In genomic region chr5:78506296-78507049, GRCh38 we compare ENCODE assay signal across 15 cellular contexts.
A peak's percentile ranks its signal among the peaks of the same experiment; 100 is the strongest.
DNase-seq lines count a peak whose midpoint lies in the region; ATAC-seq, FAIRE-seq and TF ChIP-seq lines count a peak whose summit lies in the region.
"Had no signal": no experiment of that assay in that cellular context is flagged by ENCODE, and none has a peak within 500 bp of the region (broad histone marks: within the 10 kb centered on the region; RNA-seq: fewer than 3 reads in every experiment).

No MANE protein-coding gene starts in this region.

- TF ChIP-seq CTCF in Caco-2 (IDR thresholded peaks at IDR 0.05; ENCODE audit: insufficient read depth in 1 of 2, low read depth in 1 of 2, low read length in 1 of 2, severe bottlenecking in 1 of 2, unreplicated experiment in 1 of 2) (no peak), K562 (IDR thresholded peaks at IDR 0.05 in 2 of 3, conservative IDR thresholded peaks at IDR 0.05 in 1 of 3; ENCODE audit: insufficient read depth in 2 of 3, low read depth in 1 of 3, low read length in 3 of 3) (no peak), sigmoid colon (IDR thresholded peaks at IDR 0.05) (no peak)
- TF ChIP-seq CTCF in activated CD8-positive, alpha-beta T cell treated with anti-CD3 and anti-CD28 coated beads for 36 hours (IDR thresholded peaks at IDR 0.05): no peak

- peaks cover 36% of the 10 kb centered on the region for H3K79me2 ChIP-seq in K562 (ENCODE audit: control insufficient read depth, insufficient read depth, low read length)

- H3K4me3 ChIP-seq in Caco-2 (ENCODE audit: low read depth, low read length) (no peak overlapping the region), K562 (no peak overlapping the region), sigmoid colon (peak overlapping the region in 1 of 4 donors; percentile 51)
- H3K4me3 ChIP-seq in CD8-positive, alpha-beta memory T cell (ENCODE audit: low read length): no peak overlapping the region
- H3K4me3 ChIP-seq: SJSA1, spleen had no signal

- POLR2A ChIA-PET in Caco-2 (lab: Charles Lee) (no interaction called here), K562 (lab: Yijun Ruan, JAX) (interaction anchor here (1.0 to 1.7 kb wide), 2 partner anchors 10 to 19 kb away, joined by 3 to 4 read pairs; no protein-coding TSS in a partner anchor)
- POLR2A ChIA-PET in CD8-positive, alpha-beta memory T cell (lab: Charles Lee): no interaction called here
- POLR2A ChIA-PET in activated CD8-positive, alpha-beta T cell treated with anti-CD3 and anti-CD28 coated beads for 36 hours (lab: Charles Lee): interaction anchor here (1.6 kb wide), 1 partner anchor 11 kb away, joined by 3 read pairs; no protein-coding TSS in a partner anchor

- WGBS in K562 (ENCODE audit: insufficient coverage, low coverage, missing lambda C conversion rate): 76% methylated on average over 2 of the region's 2 CpGs
- 77 to 83% methylated on average over 2 of the region's 2 CpGs for WGBS in sigmoid colon, 2 donors

- peaks cover 38% of the 10 kb centered on the region for H3K4me1 Mint-ChIP-seq in Caco-2 (ENCODE audit: low read depth, unreplicated experiment)
- H3K4me1 Mint-ChIP-seq in CD8-positive, alpha-beta memory T cell: peaks cover 9 to 18% (median 11%) of the 10 kb centered on the region in 3 donors
- peaks cover 10% of the 10 kb centered on the region for H3K4me1 Mint-ChIP-seq in activated CD8-positive, alpha-beta T cell treated with anti-CD3 and anti-CD28 coated beads for 36 hours (ENCODE audit: low read depth)

- H3K4me3 Mint-ChIP-seq in Caco-2 (ENCODE audit: unreplicated experiment): no peak overlapping the region
- H3K4me3 Mint-ChIP-seq in CD8-positive, alpha-beta memory T cell: no peak overlapping the region
- no peak overlapping the region for H3K4me3 Mint-ChIP-seq in activated CD8-positive, alpha-beta T cell treated with anti-CD3 and anti-CD28 coated beads for 36 hours

- no peaks in the 10 kb centered on the region for H3K27me3 ChIP-seq in Caco-2 (replicated peaks; ENCODE audit: control insufficient read depth, insufficient read depth, low read length)
- H3K27me3 ChIP-seq in K562 (ENCODE audit: control insufficient read depth in 2 of 2, insufficient read depth in 2 of 2, low read length in 2 of 2): no peaks in the 10 kb centered on the region
- H3K27me3 ChIP-seq in sigmoid colon: no peaks in the 10 kb centered on the region
- peaks cover 18% of the 10 kb centered on the region for H3K27me3 ChIP-seq in CD8-positive, alpha-beta memory T cell (ENCODE audit: insufficient read depth, low read length, poor library complexity, severe bottlenecking)
- H3K27me3 ChIP-seq: SJSA1 had no signal

- peaks cover 56% of the 10 kb centered on the region for H3K4me1 ChIP-seq in Caco-2
- H3K4me1 ChIP-seq in K562 (replicated peaks in 1 of 2; ENCODE audit: control insufficient read depth in 2 of 2, insufficient read depth in 2 of 2, low read length in 2 of 2): peaks cover 19 to 41% of the 10 kb centered on the region in 2 experiments
- H3K4me1 ChIP-seq in sigmoid colon: peaks cover 0 to 94% (median 82%) of the 10 kb centered on the region in 4 donors
- peaks cover 8% of the 10 kb centered on the region for H3K4me1 ChIP-seq in CD8-positive, alpha-beta memory T cell (ENCODE audit: insufficient read depth, low read length)

- peaks cover 38% of the 10 kb centered on the region for H3K36me3 Mint-ChIP-seq in Caco-2 (ENCODE audit: insufficient read depth, unreplicated experiment)
- H3K36me3 Mint-ChIP-seq in CD8-positive, alpha-beta memory T cell: peaks cover 0 to 2% (median 0%) of the 10 kb centered on the region in 3 donors
- no peaks in the 10 kb centered on the region for H3K36me3 Mint-ChIP-seq in activated CD8-positive, alpha-beta T cell treated with anti-CD3 and anti-CD28 coated beads for 36 hours (ENCODE audit: low read depth)

- H3K36me3 ChIP-seq in Caco-2 (ENCODE audit: control insufficient read depth, insufficient read depth, low read length): no peaks in the 10 kb centered on the region; the same call in 1 of the 2 replicates
- H3K36me3 ChIP-seq in K562 (ENCODE audit: control insufficient read depth, insufficient read depth, low read length): no peaks in the 10 kb centered on the region
- no peaks in the 10 kb centered on the region for H3K36me3 ChIP-seq in sigmoid colon
- H3K36me3 ChIP-seq in CD8-positive, alpha-beta memory T cell (ENCODE audit: insufficient read depth, low read length): no peaks in the 10 kb centered on the region
- H3K36me3 ChIP-seq: SJSA1, spleen had no signal

- TF ChIP-seq EP300 in K562 (IDR thresholded peaks at IDR 0.05; ENCODE audit: low read length): no peak
- TF ChIP-seq EP300 in sigmoid colon (IDR thresholded peaks at IDR 0.05): no peak

- TF ChIP-seq POLR2A in K562 (conservative IDR thresholded peaks at IDR 0.05): no peak
- TF ChIP-seq POLR2A in sigmoid colon (IDR thresholded peaks at IDR 0.05): no peak

- H3K9me3 Mint-ChIP-seq in Caco-2 (ENCODE audit: unreplicated experiment): no peaks in the 10 kb centered on the region
- H3K9me3 Mint-ChIP-seq in CD8-positive, alpha-beta memory T cell: no peaks in the 10 kb centered on the region
- H3K9me3 Mint-ChIP-seq in activated CD8-positive, alpha-beta T cell treated with anti-CD3 and anti-CD28 coated beads for 36 hours: no peaks in the 10 kb centered on the region

- no peak overlapping the region for H3K9ac ChIP-seq in K562 (ENCODE audit: insufficient read depth in 1 of 2, low read depth in 2 of 2, low read length in 2 of 2)

- H3K9me1 ChIP-seq in K562 (ENCODE audit: control insufficient read depth, insufficient read depth, low read length): no peaks in the 10 kb centered on the region

- no peak for TF ChIP-seq RAD21 in K562 (CRISPR knock-in tag; conservative IDR thresholded peaks at IDR 0.05 in 1 of 2, IDR thresholded peaks at IDR 0.05 in 1 of 2)

- no peaks in the 10 kb centered on the region for H4K20me1 ChIP-seq in K562 (replicated peaks; ENCODE audit: control insufficient read depth, insufficient read depth, low read length)

- intact Hi-C loops in Caco-2 (cut with micrococcal nuclease; ENCODE audit: unreplicated experiment) (no loop called here), K562 (cut with micrococcal nuclease) (no loop called here), head of caudate nucleus (cut with DNase I) (no loop called here), sigmoid colon (cut with DNase I) (loop anchor here (10.0 kb wide), 1 partner anchor 212 kb away; the partner anchor contains the start of gene AP3B1)
- intact Hi-C loops in activated CD8-positive, alpha-beta T cell treated with anti-CD3 and anti-CD28 coated beads for 36 hours (cut with micrococcal nuclease): no loop called here

- ATAC-seq in K562 (no peak), GM19397 (IDR thresholded peaks at IDR 0.05; ENCODE audit: unreplicated experiment) (no peak)
- no peak for ATAC-seq in activated CD8-positive, alpha-beta T cell treated with anti-CD3 and anti-CD28 coated beads for 36 hours

- BruUV-seq in Caco-2 (replicated peaks; lab: Mats Ljungman, UMichigan) (no TSS peak), K562 (replicated peaks; lab: Mats Ljungman, UMichigan) (no TSS peak)

- in situ Hi-C loops in K562 (cut with MboI): loop anchor here (25.0 kb wide), 1 partner anchor 1906 kb away; the partner anchor contains the start of gene ZFYVE16

- H3K9me3 ChIP-seq in Caco-2: no peaks in the 10 kb centered on the region
- no peaks in the 10 kb centered on the region for H3K9me3 ChIP-seq in K562 (replicated peaks; ENCODE audit: control insufficient read depth, insufficient read depth, low read depth, low read length)
- no peaks in the 10 kb centered on the region for H3K9me3 ChIP-seq in sigmoid colon
- no peaks in the 10 kb centered on the region for H3K9me3 ChIP-seq in CD8-positive, alpha-beta memory T cell (ENCODE audit: low read length)
- H3K9me3 ChIP-seq: SJSA1, spleen had no signal

- no peak for DNase-seq in Caco-2
- DNase-seq in K562 (ENCODE audit: extremely low read depth in 1 of 4, low spot score in 3 of 4): no peak
- DNase-seq in head of caudate nucleus: peak in 30 of 42 donors; percentile 26 to 80 (median 50)
- DNase-seq in sigmoid colon: no peak
- DNase-seq in DMS79 (lab: John Stamatoyannopoulos, UW): no peak
- DNase-seq in CD8-positive, alpha-beta memory T cell: no peak
- no peak for DNase-seq in activated CD8-positive, alpha-beta T cell treated with anti-CD3 and anti-CD28 coated beads for 36 hours
- DNase-seq: activated gamma-delta T cell; NCI-H2081 treated with DMSO at 0.1 percent for 48 hours; NK-92 treated with Interleukin-12 subunit alpha and Interleukin-12 subunit beta, amount 100 ng/mL, for 24 hours; spleen had no signal

- no peak for FAIRE-seq in K562 (lab: Jason Lieb, UNC)
- FAIRE-seq: bronchial epithelial cell, endothelial cell of umbilical vein had no signal

- no peak overlapping the region for H3K4me2 ChIP-seq in K562 (ENCODE audit: insufficient read depth, low read length)

- H3K27ac Mint-ChIP-seq in Caco-2 (ENCODE audit: unreplicated experiment): peak overlapping the region; percentile 63
- H3K27ac Mint-ChIP-seq in CD8-positive, alpha-beta memory T cell: no peak overlapping the region
- H3K27ac Mint-ChIP-seq in activated CD8-positive, alpha-beta T cell treated with anti-CD3 and anti-CD28 coated beads for 36 hours: no peak overlapping the region

- no peaks in the 10 kb centered on the region for H3K27me3 Mint-ChIP-seq in Caco-2 (ENCODE audit: insufficient read depth, unreplicated experiment)
- H3K27me3 Mint-ChIP-seq in CD8-positive, alpha-beta memory T cell: peaks cover 14 to 85% of the 10 kb centered on the region in 2 donors
- peaks cover 47% of the 10 kb centered on the region for H3K27me3 Mint-ChIP-seq in activated CD8-positive, alpha-beta T cell treated with anti-CD3 and anti-CD28 coated beads for 36 hours

- CTCF ChIA-PET in Caco-2 (lab: Charles Lee) (no interaction called here), K562 (lab: Yijun Ruan, JAX; ENCODE audit: low intra/inter-chr PET ratio) (no interaction called here)
- CTCF ChIA-PET in CD8-positive, alpha-beta memory T cell (lab: Charles Lee): no interaction called here
- CTCF ChIA-PET in activated CD8-positive, alpha-beta T cell treated with anti-CD3 and anti-CD28 coated beads for 36 hours (lab: Charles Lee): no interaction called here

- H3K27ac ChIP-seq in K562 (ENCODE audit: extremely low read depth, low read depth, low read length): no peak overlapping the region
- H3K27ac ChIP-seq in sigmoid colon: peak overlapping the region; percentile 79 to 84 (median 83)
- H3K27ac ChIP-seq in CD8-positive, alpha-beta memory T cell (ENCODE audit: low read depth, low read length): no peak overlapping the region
- H3K27ac ChIP-seq: SJSA1, spleen had no signal

- no peak overlapping the region for H2AFZ ChIP-seq in K562 (ENCODE audit: low read depth, low read length)

TF ChIP-seq in K562, 482 proteins besides CTCF, POLR2A, EP300 and RAD21:
- TF ChIP-seq LEF1 (IDR thresholded peaks at IDR 0.05): no peak
- peak; percentile 36; the same call in 1 of the 2 replicates for TF ChIP-seq RFX1 (IDR thresholded peaks at IDR 0.05)

Comparison
In these comparisons a context has a peak if more than half of its experiments do, and no peak if none do; other contexts are left out.
1. DNase-seq: peak in head of caudate nucleus (30 of 42); none in Caco-2 (0 of 2), K562 (0 of 4), sigmoid colon (single experiment), DMS79 (single experiment), CD8-positive, alpha-beta memory T cell (0 of 5) and activated CD8-positive, alpha-beta T cell treated with anti-CD3 and anti-CD28 coated beads for 36 hours (single experiment).
2. H3K27ac ChIP-seq: peak in sigmoid colon (4 of 4); none in K562 (single experiment) and CD8-positive, alpha-beta memory T cell (single experiment).
3. POLR2A ChIA-PET loops: an anchor here in K562 (1.0 to 1.7 kb wide) and activated CD8-positive, alpha-beta T cell treated with anti-CD3 and anti-CD28 coated beads for 36 hours (1.6 kb wide); none called in Caco-2 and CD8-positive, alpha-beta memory T cell.